Comparison of ENCODE assay signal across 1 cellular context in the genomic region with DNA sequence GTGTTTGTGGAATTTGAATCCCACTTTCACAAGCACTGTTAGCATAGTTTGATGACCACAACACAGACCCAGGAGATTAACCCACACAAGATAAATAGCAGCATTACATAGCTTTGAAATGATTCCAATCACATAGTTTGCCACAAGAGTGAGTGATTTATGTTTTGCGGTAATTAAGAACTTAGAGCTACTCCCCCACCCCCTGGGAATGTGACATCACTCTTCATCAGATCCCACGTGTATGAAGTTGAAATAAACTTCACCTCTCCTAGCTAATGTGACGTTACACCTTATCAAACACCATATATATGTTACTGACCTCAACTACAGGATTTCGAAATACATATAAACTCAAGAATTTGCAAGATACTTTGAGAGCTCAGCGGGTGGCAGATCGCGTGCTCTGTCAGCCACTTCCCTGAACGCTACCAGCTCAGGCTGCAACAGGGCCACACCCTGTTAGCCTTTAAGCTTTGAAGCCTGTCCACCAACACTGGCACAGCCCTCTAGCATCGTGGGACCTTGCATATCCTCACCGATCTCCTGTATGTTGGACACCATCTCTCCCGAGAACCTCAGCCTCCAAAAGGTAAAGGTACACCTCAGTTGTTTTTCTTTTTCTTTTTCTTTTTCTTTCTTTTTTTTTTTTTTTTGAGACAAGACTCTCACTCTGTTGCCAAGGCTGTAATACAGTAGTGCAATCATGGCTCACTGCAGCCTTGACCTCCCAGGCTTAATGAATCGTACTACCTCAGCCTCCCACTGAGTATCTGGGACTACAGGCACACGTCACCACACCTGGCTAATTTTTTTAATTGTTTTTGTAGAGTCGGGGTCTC.
A peak's percentile ranks its signal among the peaks of the same experiment; 100 is the strongest.
TF ChIP-seq lines count a peak whose summit lies in the region.

No MANE protein-coding gene starts in this region.

TF ChIP-seq in K562, 482 proteins besides CTCF, POLR2A, EP300 and RAD21 (continued from another document):
- TF ChIP-seq ATF1 (CRISPR knock-in tag; IDR thresholded peaks at IDR 0.05) (no peak), ATF1 (tag; IDR thresholded peaks at IDR 0.05) (peak; percentile 76), SMAD3 (CRISPR knock-in tag; conservative IDR thresholded peaks at IDR 0.05) (0 out of 2 replicates have a peak, but pooled peaks have one; percentile 30), SRSF7 (optimal IDR thresholded peaks at IDR 0.05; ENCODE audit: low read depth, low read length) (no peak), RBM15 (IDR thresholded peaks at IDR 0.05; ENCODE audit: insufficient read depth, low read length) (no peak), HMG20A (CRISPR knock-in tag; conservative IDR thresholded peaks at IDR 0.05) (no peak), ZNF224 (CRISPR knock-in tag; IDR thresholded peaks at IDR 0.05) (no peak), ZNF143 (CRISPR knock-in tag; IDR thresholded peaks at IDR 0.05) (no peak), THRA (IDR thresholded peaks at IDR 0.05) (no peak), ZNF318 (IDR thresholded peaks at IDR 0.05; ENCODE audit: borderline replicate concordance in 1 of 2, low read depth in 1 of 2) (peak in 1 of 2 experiments; percentile 63; a peak in 1 of 4 replicates), ZNF124 (CRISPR knock-in tag; IDR thresholded peaks at IDR 0.05) (no peak), ZNF197 (CRISPR knock-in tag; IDR thresholded peaks at IDR 0.05; ENCODE audit: low read depth) (no peak), BHLHE40 (IDR thresholded peaks at IDR 0.05; ENCODE audit: low read length) (no peak), ATF7 (IDR thresholded peaks at IDR 0.05) (peak; percentile 78), ARID1B (IDR thresholded peaks at IDR 0.05) (peak; percentile 29; the same call in 1 of the 2 replicates), LEF1 (IDR thresholded peaks at IDR 0.05) (peak; percentile 47; the same call in 1 of the 2 replicates), BCOR (IDR thresholded peaks at IDR 0.05) (peak; percentile 29; the same call in 1 of the 2 replicates), STAT5A (IDR thresholded peaks at IDR 0.05; ENCODE audit: borderline replicate concordance, low read length) (0 out of 2 replicates have a peak, but pooled peaks have one; percentile 10), ZNF41 (CRISPR knock-in tag; conservative IDR thresholded peaks at IDR 0.05) (no peak), KDM1A (IDR thresholded peaks at IDR 0.05) (peak; percentile 89 to 90), MLLT1 (IDR thresholded peaks at IDR 0.05) (peak in 1 of 2 experiments; percentile 60; a peak in 1 of 4 replicates), SAP30 (IDR thresholded peaks at IDR 0.05; ENCODE audit: borderline replicate concordance, insufficient read depth, low read depth, low read length, poor library complexity, severe bottlenecking) (no peak), CREM (IDR thresholded peaks at IDR 0.05; ENCODE audit: low read depth) (peak; percentile 20; the same call in 1 of the 2 replicates), MEIS2 (IDR thresholded peaks at IDR 0.05; ENCODE audit: partially characterized antibody) (peak; percentile 97), ESRRA (IDR thresholded peaks at IDR 0.05; ENCODE audit: borderline replicate concordance, low read depth) (peak; percentile 88; the same call in 1 of the 2 replicates), JUND (IDR thresholded peaks at IDR 0.05; ENCODE audit: borderline replicate concordance, low read depth, low read length) (0 out of 2 replicates have a peak, but pooled peaks have one; percentile 41), JUND (tag; IDR thresholded peaks at IDR 0.05; ENCODE audit: borderline replicate concordance, low read depth, low read length) (0 out of 3 replicates have a peak, but pooled peaks have one; percentile 57), CEBPB (tag; IDR thresholded peaks at IDR 0.05) (peak; percentile 53), TCF7 (IDR thresholded peaks at IDR 0.05; ENCODE audit: borderline replicate concordance) (no peak), SOX6 (IDR thresholded peaks at IDR 0.05) (peak; percentile 81; the same call in 1 of the 2 replicates), PTTG1 (tag; IDR thresholded peaks at IDR 0.05; ENCODE audit: low read depth) (no peak), ZBTB33 (CRISPR knock-in tag; IDR thresholded peaks at IDR 0.05) (no peak), BRD9 (IDR thresholded peaks at IDR 0.05; ENCODE audit: low read depth, partially characterized antibody) (no peak), TEAD4 (IDR thresholded peaks at IDR 0.05; ENCODE audit: low read length) (peak; percentile 70), TEAD4 (CRISPR knock-in tag; IDR thresholded peaks at IDR 0.05; ENCODE audit: borderline replicate concordance) (no peak)
- TF ChIP-seq, protein P1, sequence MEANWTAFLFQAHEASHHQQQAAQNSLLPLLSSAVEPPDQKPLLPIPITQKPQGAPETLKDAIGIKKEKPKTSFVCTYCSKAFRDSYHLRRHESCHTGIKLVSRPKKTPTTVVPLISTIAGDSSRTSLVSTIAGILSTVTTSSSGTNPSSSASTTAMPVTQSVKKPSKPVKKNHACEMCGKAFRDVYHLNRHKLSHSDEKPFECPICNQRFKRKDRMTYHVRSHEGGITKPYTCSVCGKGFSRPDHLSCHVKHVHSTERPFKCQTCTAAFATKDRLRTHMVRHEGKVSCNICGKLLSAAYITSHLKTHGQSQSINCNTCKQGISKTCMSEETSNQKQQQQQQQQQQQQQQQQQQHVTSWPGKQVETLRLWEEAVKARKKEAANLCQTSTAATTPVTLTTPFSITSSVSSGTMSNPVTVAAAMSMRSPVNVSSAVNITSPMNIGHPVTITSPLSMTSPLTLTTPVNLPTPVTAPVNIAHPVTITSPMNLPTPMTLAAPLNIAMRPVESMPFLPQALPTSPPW (CRISPR knock-in tag; IDR thresholded peaks at IDR 0.05) = peak; percentile 35; the same call in 1 of the 2 replicates
- TF ChIP-seq, protein P2, sequence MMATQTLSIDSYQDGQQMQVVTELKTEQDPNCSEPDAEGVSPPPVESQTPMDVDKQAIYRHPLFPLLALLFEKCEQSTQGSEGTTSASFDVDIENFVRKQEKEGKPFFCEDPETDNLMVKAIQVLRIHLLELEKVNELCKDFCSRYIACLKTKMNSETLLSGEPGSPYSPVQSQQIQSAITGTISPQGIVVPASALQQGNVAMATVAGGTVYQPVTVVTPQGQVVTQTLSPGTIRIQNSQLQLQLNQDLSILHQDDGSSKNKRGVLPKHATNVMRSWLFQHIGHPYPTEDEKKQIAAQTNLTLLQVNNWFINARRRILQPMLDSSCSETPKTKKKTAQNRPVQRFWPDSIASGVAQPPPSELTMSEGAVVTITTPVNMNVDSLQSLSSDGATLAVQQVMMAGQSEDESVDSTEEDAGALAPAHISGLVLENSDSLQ (IDR thresholded peaks at IDR 0.05) = peak; percentile 84
- TF ChIP-seq, protein P3, sequence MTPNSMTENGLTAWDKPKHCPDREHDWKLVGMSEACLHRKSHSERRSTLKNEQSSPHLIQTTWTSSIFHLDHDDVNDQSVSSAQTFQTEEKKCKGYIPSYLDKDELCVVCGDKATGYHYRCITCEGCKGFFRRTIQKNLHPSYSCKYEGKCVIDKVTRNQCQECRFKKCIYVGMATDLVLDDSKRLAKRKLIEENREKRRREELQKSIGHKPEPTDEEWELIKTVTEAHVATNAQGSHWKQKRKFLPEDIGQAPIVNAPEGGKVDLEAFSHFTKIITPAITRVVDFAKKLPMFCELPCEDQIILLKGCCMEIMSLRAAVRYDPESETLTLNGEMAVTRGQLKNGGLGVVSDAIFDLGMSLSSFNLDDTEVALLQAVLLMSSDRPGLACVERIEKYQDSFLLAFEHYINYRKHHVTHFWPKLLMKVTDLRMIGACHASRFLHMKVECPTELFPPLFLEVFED (CRISPR knock-in tag; conservative IDR thresholded peaks at IDR 0.05) = no peak
- TF ChIP-seq, protein P4, sequence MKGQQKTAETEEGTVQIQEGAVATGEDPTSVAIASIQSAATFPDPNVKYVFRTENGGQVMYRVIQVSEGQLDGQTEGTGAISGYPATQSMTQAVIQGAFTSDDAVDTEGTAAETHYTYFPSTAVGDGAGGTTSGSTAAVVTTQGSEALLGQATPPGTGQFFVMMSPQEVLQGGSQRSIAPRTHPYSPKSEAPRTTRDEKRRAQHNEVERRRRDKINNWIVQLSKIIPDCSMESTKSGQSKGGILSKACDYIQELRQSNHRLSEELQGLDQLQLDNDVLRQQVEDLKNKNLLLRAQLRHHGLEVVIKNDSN (CRISPR knock-in tag; IDR thresholded peaks at IDR 0.05) = no peak
TF ChIP-seq in K562: peak in this region for 35.
